8 cellular contexts compared by ENCODE assay signal in genomic region chr3:38346584-38347410, GRCh38. TPM values are rescaled to one million over a fixed set of nuclear protein-coding genes. Genes with fewer than 3 reads are reported as not detected.
DNase-seq lines count a peak whose midpoint lies in the region; ATAC-seq and TF ChIP-seq lines count a peak whose summit lies in the region.

Gene XYLB (plus strand): TSS chr3:38346785. CDS start chr3:38346869, 84 bp downstream.

- H3K27ac Mint-ChIP-seq in activated naive CD4-positive, alpha-beta T cell treated with anti-CD3 and anti-CD28 coated beads, Interleukin-2, amount 50 U/mL, for 24 hours, result no peak within 1 kb of the TSS

- H3K23ac ChIP-seq in trophoblast cell (ENCODE audit: low read length), result no peak within 1 kb of the TSS

- peak within 1 kb of the TSS; percentile 89 for H2AFZ ChIP-seq in trophoblast cell (ENCODE audit: insufficient read depth, low read length, poor library complexity)

- H2BK12ac ChIP-seq in trophoblast cell (ENCODE audit: low read length), result no peak within 1 kb of the TSS

- H3K27ac ChIP-seq in SK-N-MC, result no peak within 1 kb of the TSS
- H3K27ac ChIP-seq in cardiac muscle cell, result no peak within 1 kb of the TSS
- H3K27ac ChIP-seq in trophoblast cell (ENCODE audit: low read depth, low read length), result no peak within 1 kb of the TSS
- peak within 1 kb of the TSS; percentile 76 to 84 (median 78) for H3K27ac ChIP-seq in transverse colon

- no peak within 1 kb of the TSS for H2AK5ac ChIP-seq in trophoblast cell (ENCODE audit: low read length)

- no peak within 1 kb of the TSS for H3K4ac ChIP-seq in trophoblast cell (ENCODE audit: low read depth, low read length)

- in situ Hi-C loops in transverse colon (cut with MboI; ENCODE audit: low pct_ligation_motif_present in 1 of 4, low pct_unique_long_range_greater_than_20kb in 1 of 4, low sequenced_read_pairs in 3 of 4), result loop anchor here (5.0 to 10.0 kb wide), 3 partner anchors 128 to 138 kb away; no protein-coding TSS in a partner anchor

- H3K9me3 ChIP-seq in ES-I3 (ENCODE audit: control insufficient read depth, insufficient read depth, low read length) (no peaks in the 10 kb centered on the region), SK-N-MC (ENCODE audit: low read depth, low read length) (no peaks in the 10 kb centered on the region), cardiac muscle cell (ENCODE audit: low read depth) (no peaks in the 10 kb centered on the region), trophoblast cell (ENCODE audit: insufficient read depth, low read depth, low read length) (no peaks in the 10 kb centered on the region), transverse colon (no peaks in the 10 kb centered on the region)

- H3K4me1 ChIP-seq in ES-I3 (ENCODE audit: insufficient read depth, low read length) (no peaks in the 10 kb centered on the region), cardiac muscle cell (ENCODE audit: low read depth) (no peaks in the 10 kb centered on the region), trophoblast cell (ENCODE audit: control insufficient read depth in 1 of 2, insufficient read depth in 2 of 2, low read length in 2 of 2) (no peaks in the 10 kb centered on the region), transverse colon (peaks cover 0 to 16% (median 11%) of the 10 kb centered on the region in 4 donors)

- peaks cover 2% of the 10 kb centered on the region for H3K79me2 ChIP-seq in trophoblast cell (ENCODE audit: control insufficient read depth, insufficient read depth, low read length, poor library complexity)

- TF ChIP-seq RAD21 in Ishikawa (IDR thresholded peaks at IDR 0.05; ENCODE audit: low read depth), result peak; percentile 64

- no CpG with 5 or more reads among the region's 86 CpGs for WGBS in trophoblast cell (ENCODE audit: extremely low coverage, insufficient coverage, insufficient read length)
- WGBS in transverse colon (ENCODE audit: low coverage in 1 of 2), 2 donors, result 0% methylated on average over 32 of the region's 86 CpGs; no CpG with 5 or more reads in 1 of the 2 donors

- peak; percentile 98 for ATAC-seq in GM21717 (IDR thresholded peaks at IDR 0.05; ENCODE audit: unreplicated experiment)

- no peak for TF ChIP-seq EP300 in Ishikawa (IDR thresholded peaks at IDR 0.05; ENCODE audit: borderline replicate concordance)
- TF ChIP-seq EP300 in transverse colon (IDR thresholded peaks at IDR 0.05; ENCODE audit: low read depth), result no peak

- H3K36me3 ChIP-seq in ES-I3 (ENCODE audit: insufficient read depth, low read length) (no peaks in the 10 kb centered on the region), SK-N-MC (ENCODE audit: insufficient read depth, low read length) (no peaks in the 10 kb centered on the region), cardiac muscle cell (no peaks in the 10 kb centered on the region), trophoblast cell (ENCODE audit: control insufficient read depth in 1 of 2, insufficient read depth in 2 of 2, low read length in 2 of 2) (no peaks in the 10 kb centered on the region), transverse colon (no peaks in the 10 kb centered on the region)

- H3K4me3 Mint-ChIP-seq in activated naive CD4-positive, alpha-beta T cell treated with anti-CD3 and anti-CD28 coated beads, Interleukin-2, amount 50 U/mL, for 24 hours, result peak within 1 kb of the TSS; percentile 87

- H3K9me3 Mint-ChIP-seq in activated naive CD4-positive, alpha-beta T cell treated with anti-CD3 and anti-CD28 coated beads, Interleukin-2, amount 50 U/mL, for 24 hours, result no peaks in the 10 kb centered on the region

- no peaks in the 10 kb centered on the region for H3K79me1 ChIP-seq in trophoblast cell (ENCODE audit: low read length)

- H3K4me3 ChIP-seq in SK-N-MC (peak within 1 kb of the TSS; percentile 77), cardiac muscle cell (peak within 1 kb of the TSS; percentile 59), trophoblast cell (ENCODE audit: low read depth, low read length) (peak within 1 kb of the TSS; percentile 90), transverse colon (peak within 1 kb of the TSS; percentile 41 to 87 (median 70))

- TF ChIP-seq POLR2A in transverse colon (IDR thresholded peaks at IDR 0.05), result peak; percentile 59

- H3K27me3 Mint-ChIP-seq in activated naive CD4-positive, alpha-beta T cell treated with anti-CD3 and anti-CD28 coated beads, Interleukin-2, amount 50 U/mL, for 24 hours, result peaks cover 2% of the 10 kb centered on the region

- H4K12ac ChIP-seq in trophoblast cell (ENCODE audit: low read depth, low read length), result peak within 1 kb of the TSS; percentile 59

- peak within 1 kb of the TSS; percentile 67 for H3K18ac ChIP-seq in trophoblast cell (ENCODE audit: low read length)

- H2BK120ac ChIP-seq in trophoblast cell (ENCODE audit: insufficient read depth, low read length, poor library complexity), result no peak within 1 kb of the TSS

- DNase-seq in SK-N-MC (ENCODE audit: low read depth, low spot score) (no peak), cardiac muscle cell (ENCODE audit: low read depth in 1 of 2, low spot score in 1 of 2) (peak; percentile 89 to 90), trophoblast cell (peak; percentile 73 to 87), transverse colon (peak; percentile 90)

- no peak within 1 kb of the TSS for H2BK5ac ChIP-seq in trophoblast cell (ENCODE audit: low read depth, low read length, poor library complexity)

- peak within 1 kb of the TSS; percentile 24 for H3K14ac ChIP-seq in trophoblast cell (ENCODE audit: low read length)

- peak within 1 kb of the TSS; percentile 76 for H3K4me2 ChIP-seq in trophoblast cell (ENCODE audit: low read length)

- peak within 1 kb of the TSS; percentile 28 for H4K8ac ChIP-seq in trophoblast cell (ENCODE audit: low read depth, low read length)

- intact Hi-C loops in transverse colon (cut with DNase I; ENCODE audit: low total_unique reads), result loop anchor here (5.0 kb wide), 1 partner anchor 131 kb away; no protein-coding TSS in a partner anchor

- TF ChIP-seq CTCF in cardiac muscle cell (IDR thresholded peaks at IDR 0.05; ENCODE audit: low read depth, low read length), result peak; percentile 89
- TF ChIP-seq CTCF in transverse colon (IDR thresholded peaks at IDR 0.05), result peak; percentile 83 to 96 (median 86)

- H3K27me3 ChIP-seq in cardiac muscle cell (no peaks in the 10 kb centered on the region), trophoblast cell (ENCODE audit: insufficient read depth, low read length) (no peaks in the 10 kb centered on the region), transverse colon (no peaks in the 10 kb centered on the region)

- H3K9ac ChIP-seq in ES-I3 (ENCODE audit: low read depth, low read length) (peak within 1 kb of the TSS; percentile 73), SK-N-MC (ENCODE audit: insufficient read length) (peak within 1 kb of the TSS; percentile 47), trophoblast cell (ENCODE audit: low read length) (peak within 1 kb of the TSS; percentile 72)

- H3K4me1 Mint-ChIP-seq in activated naive CD4-positive, alpha-beta T cell treated with anti-CD3 and anti-CD28 coated beads, Interleukin-2, amount 50 U/mL, for 24 hours, result no peaks in the 10 kb centered on the region

- peak within 1 kb of the TSS; percentile 58 for H4K91ac ChIP-seq in trophoblast cell (ENCODE audit: low read depth, low read length)

- H3K36me3 Mint-ChIP-seq in activated naive CD4-positive, alpha-beta T cell treated with anti-CD3 and anti-CD28 coated beads, Interleukin-2, amount 50 U/mL, for 24 hours, result no peaks in the 10 kb centered on the region

TF ChIP-seq in Ishikawa, 13 proteins besides CTCF, POLR2A, EP300 and RAD21 (continues in another document):
- TF ChIP-seq CREB1 (IDR thresholded peaks at IDR 0.05; ENCODE audit: low read depth) (no peak), YY1 (IDR thresholded peaks at IDR 0.05; ENCODE audit: low read depth) (peak; percentile 57; the same call in 1 of the 2 replicates), ZBTB7A (IDR thresholded peaks at IDR 0.05; ENCODE audit: low read depth) (no peak), TCF12 (IDR thresholded peaks at IDR 0.05; ENCODE audit: low read depth) (no peak; the same call in 1 of the 2 replicates), NFIC (IDR thresholded peaks at IDR 0.05) (no peak), MAX (IDR thresholded peaks at IDR 0.05) (peak; percentile 96), CEBPB (IDR thresholded peaks at IDR 0.05) (no peak), REST (IDR thresholded peaks at IDR 0.05; ENCODE audit: low read depth) (peak; percentile 49), TAF1 (IDR thresholded peaks at IDR 0.05; ENCODE audit: low read depth) (peak; percentile 50; the same call in 1 of the 2 replicates), EGR1 (IDR thresholded peaks at IDR 0.05) (no peak), FOXM1 (IDR thresholded peaks at IDR 0.05; ENCODE audit: borderline replicate concordance, low read depth) (no peak), TEAD4 (IDR thresholded peaks at IDR 0.05) (no peak)

RNA-seq across cellular contexts. Expression of gene XYLB, which starts in this region (rescaled TPM):
- total RNA-seq in cardiac muscle cell (0.36 and 1.3 TPM in 2 replicates), transverse colon (10 to 100 TPM; 13.5 to 18.7 (median 15.1) TPM)
- polyA plus RNA-seq in cardiac muscle cell, result 0.56 and 0.97 TPM in 2 replicates
- polyA plus RNA-seq in trophoblast cell (2013), result 2.2 and 2.4 TPM in 2 replicates

Comparison
In these comparisons a context has a peak if more than half of its experiments do, and no peak if none do; other contexts are left out.
1. H3K27ac ChIP-seq: peak in transverse colon (4 of 4); none in SK-N-MC (single experiment), cardiac muscle cell (single experiment) and trophoblast cell (single experiment).
2. Peak in every context shown above with its lines, with median percentiles within 50 percentile points of each other: H3K9ac ChIP-seq and H3K4me3 ChIP-seq.